ENCODE assay signal across 2 cellular contexts in the genomic region with DNA sequence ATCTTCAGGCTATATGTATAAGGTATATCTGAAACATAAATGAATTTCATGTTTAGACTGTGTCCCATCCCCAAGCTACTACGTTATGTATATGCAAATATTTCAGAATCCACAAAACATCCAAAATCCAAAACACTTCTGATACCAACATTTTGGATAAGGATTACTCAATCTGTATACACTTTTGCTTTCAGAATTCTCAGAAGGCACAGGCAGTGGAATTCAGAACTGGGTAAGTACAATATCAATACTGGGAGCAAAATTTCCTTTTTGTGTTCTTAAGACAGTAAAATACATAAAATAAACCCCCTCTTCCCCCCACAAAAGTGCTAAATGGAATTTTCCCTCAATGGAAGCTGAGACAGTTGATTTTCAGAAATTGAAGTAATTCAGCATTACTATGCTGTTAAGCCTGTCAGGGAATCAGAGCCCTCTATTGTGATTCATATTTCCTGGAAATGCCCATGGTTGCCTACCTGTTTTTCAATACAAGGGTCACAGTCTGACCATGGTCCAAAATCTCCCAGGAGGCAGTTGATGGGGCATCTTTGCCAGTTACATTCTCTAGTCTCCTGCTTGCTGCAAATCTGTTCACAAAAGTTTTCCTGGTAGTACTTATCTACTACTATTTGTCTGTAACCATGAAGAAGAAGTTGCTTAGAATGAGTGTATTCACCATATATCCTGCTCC.
TF ChIP-seq lines count a peak whose summit lies in the region.

No MANE protein-coding gene starts in this region.

TF ChIP-seq in liver, 16 proteins besides CTCF, POLR2A, EP300 and RAD21:
- peak; percentile 30 to 52 for TF ChIP-seq HNF4A (conservative IDR thresholded peaks at IDR 0.05)
- TF ChIP-seq YY1 (IDR thresholded peaks at IDR 0.05): no peak

TF ChIP-seq in HepG2, 621 proteins besides CTCF, POLR2A, EP300 and RAD21:
- TF ChIP-seq, protein P1, sequence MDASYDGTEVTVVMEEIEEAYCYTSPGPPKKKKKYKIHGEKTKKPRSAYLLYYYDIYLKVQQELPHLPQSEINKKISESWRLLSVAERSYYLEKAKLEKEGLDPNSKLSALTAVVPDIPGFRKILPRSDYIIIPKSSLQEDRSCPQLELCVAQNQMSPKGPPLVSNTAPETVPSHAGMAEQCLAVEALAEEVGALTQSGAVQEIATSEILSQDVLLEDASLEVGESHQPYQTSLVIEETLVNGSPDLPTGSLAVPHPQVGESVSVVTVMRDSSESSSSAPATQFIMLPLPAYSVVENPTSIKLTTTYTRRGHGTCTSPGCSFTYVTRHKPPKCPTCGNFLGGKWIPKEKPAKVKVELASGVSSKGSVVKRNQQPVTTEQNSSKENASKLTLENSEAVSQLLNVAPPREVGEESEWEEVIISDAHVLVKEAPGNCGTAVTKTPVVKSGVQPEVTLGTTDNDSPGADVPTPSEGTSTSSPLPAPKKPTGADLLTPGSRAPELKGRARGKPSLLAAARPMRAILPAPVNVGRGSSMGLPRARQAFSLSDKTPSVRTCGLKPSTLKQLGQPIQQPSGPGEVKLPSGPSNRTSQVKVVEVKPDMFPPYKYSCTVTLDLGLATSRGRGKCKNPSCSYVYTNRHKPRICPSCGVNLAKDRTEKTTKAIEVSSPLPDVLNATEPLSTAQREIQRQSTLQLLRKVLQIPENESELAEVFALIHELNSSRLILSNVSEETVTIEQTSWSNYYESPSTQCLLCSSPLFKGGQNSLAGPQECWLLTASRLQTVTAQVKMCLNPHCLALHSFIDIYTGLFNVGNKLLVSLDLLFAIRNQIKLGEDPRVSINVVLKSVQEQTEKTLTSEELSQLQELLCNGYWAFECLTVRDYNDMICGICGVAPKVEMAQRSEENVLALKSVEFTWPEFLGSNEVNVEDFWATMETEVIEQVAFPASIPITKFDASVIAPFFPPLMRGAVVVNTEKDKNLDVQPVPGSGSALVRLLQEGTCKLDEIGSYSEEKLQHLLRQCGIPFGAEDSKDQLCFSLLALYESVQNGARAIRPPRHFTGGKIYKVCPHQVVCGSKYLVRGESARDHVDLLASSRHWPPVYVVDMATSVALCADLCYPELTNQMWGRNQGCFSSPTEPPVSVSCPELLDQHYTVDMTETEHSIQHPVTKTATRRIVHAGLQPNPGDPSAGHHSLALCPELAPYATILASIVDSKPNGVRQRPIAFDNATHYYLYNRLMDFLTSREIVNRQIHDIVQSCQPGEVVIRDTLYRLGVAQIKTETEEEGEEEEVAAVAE (CRISPR knock-in tag; IDR thresholded peaks at IDR 0.05; ENCODE audit: borderline replicate concordance): no peak
- TF ChIP-seq SNAI1 (CRISPR knock-in tag; IDR thresholded peaks at IDR 0.05; ENCODE audit: borderline replicate concordance): no peak
- no peak for TF ChIP-seq GPN1 (CRISPR knock-in tag; IDR thresholded peaks at IDR 0.05; ENCODE audit: borderline replicate concordance)
- TF ChIP-seq, protein P2, sequence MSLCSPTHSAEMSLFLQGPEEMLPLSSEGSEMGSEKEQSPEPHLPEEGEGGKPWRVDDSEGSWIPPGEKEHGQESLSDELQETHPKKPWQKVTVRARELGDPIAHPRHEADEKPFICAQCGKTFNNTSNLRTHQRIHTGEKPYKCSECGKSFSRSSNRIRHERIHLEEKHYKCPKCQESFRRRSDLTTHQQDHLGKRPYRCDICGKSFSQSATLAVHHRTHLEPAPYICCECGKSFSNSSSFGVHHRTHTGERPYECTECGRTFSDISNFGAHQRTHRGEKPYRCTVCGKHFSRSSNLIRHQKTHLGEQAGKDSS (CRISPR knock-in tag; IDR thresholded peaks at IDR 0.05; ENCODE audit: borderline replicate concordance, low read depth): no peak
- no peak for TF ChIP-seq JUN (CRISPR knock-in tag; IDR thresholded peaks at IDR 0.05)
- TF ChIP-seq, protein P3, sequence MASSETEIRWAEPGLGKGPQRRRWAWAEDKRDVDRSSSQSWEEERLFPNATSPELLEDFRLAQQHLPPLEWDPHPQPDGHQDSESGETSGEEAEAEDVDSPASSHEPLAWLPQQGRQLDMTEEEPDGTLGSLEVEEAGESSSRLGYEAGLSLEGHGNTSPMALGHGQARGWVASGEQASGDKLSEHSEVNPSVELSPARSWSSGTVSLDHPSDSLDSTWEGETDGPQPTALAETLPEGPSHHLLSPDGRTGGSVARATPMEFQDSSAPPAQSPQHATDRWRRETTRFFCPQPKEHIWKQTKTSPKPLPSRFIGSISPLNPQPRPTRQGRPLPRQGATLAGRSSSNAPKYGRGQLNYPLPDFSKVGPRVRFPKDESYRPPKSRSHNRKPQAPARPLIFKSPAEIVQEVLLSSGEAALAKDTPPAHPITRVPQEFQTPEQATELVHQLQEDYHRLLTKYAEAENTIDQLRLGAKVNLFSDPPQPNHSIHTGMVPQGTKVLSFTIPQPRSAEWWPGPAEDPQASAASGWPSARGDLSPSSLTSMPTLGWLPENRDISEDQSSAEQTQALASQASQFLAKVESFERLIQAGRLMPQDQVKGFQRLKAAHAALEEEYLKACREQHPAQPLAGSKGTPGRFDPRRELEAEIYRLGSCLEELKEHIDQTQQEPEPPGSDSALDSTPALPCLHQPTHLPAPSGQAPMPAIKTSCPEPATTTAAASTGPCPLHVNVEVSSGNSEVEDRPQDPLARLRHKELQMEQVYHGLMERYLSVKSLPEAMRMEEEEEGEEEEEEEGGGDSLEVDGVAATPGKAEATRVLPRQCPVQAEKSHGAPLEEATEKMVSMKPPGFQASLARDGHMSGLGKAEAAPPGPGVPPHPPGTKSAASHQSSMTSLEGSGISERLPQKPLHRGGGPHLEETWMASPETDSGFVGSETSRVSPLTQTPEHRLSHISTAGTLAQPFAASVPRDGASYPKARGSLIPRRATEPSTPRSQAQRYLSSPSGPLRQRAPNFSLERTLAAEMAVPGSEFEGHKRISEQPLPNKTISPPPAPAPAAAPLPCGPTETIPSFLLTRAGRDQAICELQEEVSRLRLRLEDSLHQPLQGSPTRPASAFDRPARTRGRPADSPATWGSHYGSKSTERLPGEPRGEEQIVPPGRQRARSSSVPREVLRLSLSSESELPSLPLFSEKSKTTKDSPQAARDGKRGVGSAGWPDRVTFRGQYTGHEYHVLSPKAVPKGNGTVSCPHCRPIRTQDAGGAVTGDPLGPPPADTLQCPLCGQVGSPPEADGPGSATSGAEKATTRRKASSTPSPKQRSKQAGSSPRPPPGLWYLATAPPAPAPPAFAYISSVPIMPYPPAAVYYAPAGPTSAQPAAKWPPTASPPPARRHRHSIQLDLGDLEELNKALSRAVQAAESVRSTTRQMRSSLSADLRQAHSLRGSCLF (CRISPR knock-in tag; IDR thresholded peaks at IDR 0.05; ENCODE audit: borderline replicate concordance): no peak
- TF ChIP-seq HDAC1 (CRISPR knock-in tag; IDR thresholded peaks at IDR 0.05): no peak
- TF ChIP-seq ZNF619 (CRISPR knock-in tag; IDR thresholded peaks at IDR 0.05): no peak
- no peak for TF ChIP-seq ZNF20 (CRISPR knock-in tag; IDR thresholded peaks at IDR 0.05)
- TF ChIP-seq SMAD9 (CRISPR knock-in tag; IDR thresholded peaks at IDR 0.05): no peak
- no peak for TF ChIP-seq TAF1 (CRISPR knock-in tag; IDR thresholded peaks at IDR 0.05)
- no peak for TF ChIP-seq FOXM1 (CRISPR knock-in tag; IDR thresholded peaks at IDR 0.05)
- TF ChIP-seq, protein P4, sequence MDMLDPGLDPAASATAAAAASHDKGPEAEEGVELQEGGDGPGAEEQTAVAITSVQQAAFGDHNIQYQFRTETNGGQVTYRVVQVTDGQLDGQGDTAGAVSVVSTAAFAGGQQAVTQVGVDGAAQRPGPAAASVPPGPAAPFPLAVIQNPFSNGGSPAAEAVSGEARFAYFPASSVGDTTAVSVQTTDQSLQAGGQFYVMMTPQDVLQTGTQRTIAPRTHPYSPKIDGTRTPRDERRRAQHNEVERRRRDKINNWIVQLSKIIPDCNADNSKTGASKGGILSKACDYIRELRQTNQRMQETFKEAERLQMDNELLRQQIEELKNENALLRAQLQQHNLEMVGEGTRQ (IDR thresholded peaks at IDR 0.05; ENCODE audit: low read depth, low read length): no peak
- TF ChIP-seq, protein P4 (CRISPR knock-in tag; IDR thresholded peaks at IDR 0.05; ENCODE audit: borderline replicate concordance): no peak
